21 cellular contexts compared by ENCODE assay signal in the genomic region with DNA sequence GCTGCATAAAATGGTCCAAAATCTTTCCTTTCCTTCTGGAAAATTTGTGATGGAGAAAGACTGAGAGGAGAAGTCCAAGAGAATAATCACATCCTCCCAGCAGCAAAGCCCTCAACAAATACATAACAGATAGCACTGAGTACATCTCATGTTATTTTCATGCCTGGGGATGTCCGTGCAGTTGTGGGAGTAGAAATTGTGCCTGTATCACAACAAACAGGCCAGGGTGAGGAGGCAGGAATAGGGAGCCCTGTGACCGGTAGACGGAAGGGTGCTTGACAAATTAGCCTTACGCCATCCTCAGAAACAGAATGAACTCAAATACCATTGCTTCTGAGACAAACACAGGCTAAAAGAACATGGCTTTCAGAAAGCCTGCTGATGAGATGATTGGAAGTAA.
DNase-seq lines count a peak whose midpoint lies in the region; ATAC-seq and TF ChIP-seq lines count a peak whose summit lies in the region.
"Had no signal": no experiment of that assay in that cellular context is flagged by ENCODE, and none has a peak within 500 bp of the region (broad histone marks: within the 10 kb centered on the region; RNA-seq: fewer than 3 reads in every experiment).

No MANE protein-coding gene starts in this region.

- intact Hi-C loops in mammary epithelial cell (cut with micrococcal nuclease), result no loop called here
- intact Hi-C loops in MCF 10A (cut with micrococcal nuclease), result no loop called here
- intact Hi-C loops in adrenal gland (cut with DNase I), result no loop called here
- intact Hi-C loops in testis (cut with DNase I; ENCODE audit: low total_unique reads), result no loop called here

- WGBS in mammary epithelial cell (ENCODE audit: low coverage, missing lambda C conversion rate), result 70% methylated on average over 4 of the region's 4 CpGs
- WGBS in adrenal gland, 4 donors, result 89 to 99% (median 91%) methylated on average over 4 of the region's 4 CpGs
- 88 to 91% methylated on average over 4 of the region's 4 CpGs for WGBS in testis, 2 donors

- H4K20me1 ChIP-seq in mammary epithelial cell (ENCODE audit: insufficient read depth, low read length), result no peaks in the 10 kb centered on the region

- H3K27ac Mint-ChIP-seq in MCF 10A (ENCODE audit: low read depth, unreplicated experiment), result no peak overlapping the region
- H3K27ac Mint-ChIP-seq: H9 had no signal

- no peak for ATAC-seq in thoracic aorta (ENCODE audit: insufficient number of reproducible peaks, low FRiP score, low read depth)

- CTCF ChIA-PET in mammary epithelial cell (lab: Charles Lee; ENCODE audit: low non-redundant PET), result no interaction called here
- CTCF ChIA-PET in MCF 10A (lab: Yijun Ruan, JAX), result interaction anchor here (0.7 kb wide), 1 partner anchor 96 kb away, joined by 3 read pairs; no protein-coding TSS in a partner anchor

- H3K27me3 Mint-ChIP-seq in MCF 10A (ENCODE audit: insufficient read depth, unreplicated experiment), result peaks cover 27% of the 10 kb centered on the region

- H3K79me2 ChIP-seq in mammary epithelial cell (ENCODE audit: insufficient read depth, low read length), result no peaks in the 10 kb centered on the region

- H3K9ac ChIP-seq in mammary epithelial cell (ENCODE audit: insufficient read depth, low read length), result no peak overlapping the region

- dilution Hi-C loops in mammary epithelial cell (cut with HindIII; ENCODE audit: low sequenced_read_pairs), result no loop called here

- H3K4me1 ChIP-seq in mammary epithelial cell (ENCODE audit: insufficient read depth, low read length), result peaks cover 12% of the 10 kb centered on the region
- peaks cover 7 to 20% of the 10 kb centered on the region in 2 donors for H3K4me1 ChIP-seq in adrenal gland (replicated peaks in 1 of 2)
- H3K4me1 ChIP-seq in thoracic aorta (ENCODE audit: control insufficient read depth in 1 of 2, low read depth in 2 of 2), result peaks cover 13 to 46% of the 10 kb centered on the region in 2 donors
- H3K4me1 ChIP-seq in testis, result peaks cover 10% of the 10 kb centered on the region

- H3K4me3 Mint-ChIP-seq in MCF 10A (ENCODE audit: unreplicated experiment), result no peak overlapping the region
- H3K4me3 Mint-ChIP-seq: CD14-positive monocyte, H9, IgD-negative memory B cell had no signal

- H3K27ac ChIP-seq in mammary epithelial cell (ENCODE audit: insufficient read depth, low read depth, low read length), result peak overlapping the region; percentile 15
- H3K27ac ChIP-seq in adrenal gland, result peak overlapping the region in 3 of 5 donors; percentile 17 to 71 (median 31)
- peak overlapping the region; percentile 66 to 67 for H3K27ac ChIP-seq in coronary artery
- peak overlapping the region; percentile 36 to 42 for H3K27ac ChIP-seq in thoracic aorta
- peak overlapping the region in 1 of 2 donors; percentile 52 for H3K27ac ChIP-seq in testis

- no peaks in the 10 kb centered on the region for H3K9me3 Mint-ChIP-seq in MCF 10A (ENCODE audit: unreplicated experiment)
- H3K9me3 Mint-ChIP-seq: H9 had no signal

- H3K9me3 ChIP-seq in mammary epithelial cell (replicated peaks; ENCODE audit: insufficient read depth, low read length) (no peaks in the 10 kb centered on the region), adrenal gland (replicated peaks in 1 of 3) (no peaks in the 10 kb centered on the region), thoracic aorta (no peaks in the 10 kb centered on the region), testis (no peaks in the 10 kb centered on the region)
- H3K9me3 ChIP-seq: MG63, SJCRH30 had no signal

- H3K27me3 ChIP-seq in mammary epithelial cell (ENCODE audit: insufficient read depth, low read length), result no peaks in the 10 kb centered on the region
- H3K27me3 ChIP-seq in adrenal gland, result no peaks in the 10 kb centered on the region
- no peaks in the 10 kb centered on the region for H3K27me3 ChIP-seq in thoracic aorta (replicated peaks; ENCODE audit: insufficient read depth)
- no peaks in the 10 kb centered on the region for H3K27me3 ChIP-seq in testis
- H3K27me3 ChIP-seq: SJCRH30 had no signal

- TF ChIP-seq POLR2A in adrenal gland (IDR thresholded peaks at IDR 0.05) (no peak), testis (IDR thresholded peaks at IDR 0.05) (no peak)

- POLR2A ChIA-PET in MCF 10A (lab: Yijun Ruan, JAX), result no interaction called here

- H2AFZ ChIP-seq in mammary epithelial cell (ENCODE audit: low read depth, low read length), result peak overlapping the region; percentile 52

- no peaks in the 10 kb centered on the region for H3K36me3 ChIP-seq in mammary epithelial cell (ENCODE audit: insufficient read depth, low read length)
- no peaks in the 10 kb centered on the region for H3K36me3 ChIP-seq in adrenal gland (replicated peaks in 1 of 2)
- H3K36me3 ChIP-seq in thoracic aorta, result peaks cover 30% of the 10 kb centered on the region
- H3K36me3 ChIP-seq in testis (ENCODE audit: low read depth, missing control alignments), result no peaks in the 10 kb centered on the region
- H3K36me3 ChIP-seq: MG63, SJCRH30 had no signal

- in situ Hi-C loops in mammary epithelial cell (cut with MboI; ENCODE audit: low sequenced_read_pairs in 2 of 2), result no loop called here

- H3K4me3 ChIP-seq in mammary epithelial cell (replicated peaks in 1 of 3; ENCODE audit: insufficient read depth in 1 of 3, low read depth in 2 of 3, low read length in 3 of 3), result no peak overlapping the region
- no peak overlapping the region for H3K4me3 ChIP-seq in adrenal gland
- H3K4me3 ChIP-seq in coronary artery, result no peak overlapping the region
- no peak overlapping the region for H3K4me3 ChIP-seq in thoracic aorta
- H3K4me3 ChIP-seq in testis, result no peak overlapping the region
- H3K4me3 ChIP-seq: MG63, SJCRH30 had no signal

- TF ChIP-seq CTCF in mammary epithelial cell (conservative IDR thresholded peaks at IDR 0.05 in 1 of 2, IDR thresholded peaks at IDR 0.05 in 1 of 2; ENCODE audit: extremely low read depth in 1 of 2, insufficient read depth in 1 of 2, low read depth in 1 of 2, low read length in 2 of 2) (no peak), MCF 10A (IDR thresholded peaks at IDR 0.05; ENCODE audit: unreplicated experiment) (no peak), adrenal gland (IDR thresholded peaks at IDR 0.05) (no peak), coronary artery (IDR thresholded peaks at IDR 0.05) (no peak), thoracic aorta (IDR thresholded peaks at IDR 0.05) (no peak), testis (IDR thresholded peaks at IDR 0.05) (no peak)

- H3K36me3 Mint-ChIP-seq in MCF 10A (ENCODE audit: insufficient read depth, unreplicated experiment), result no peaks in the 10 kb centered on the region
- H3K36me3 Mint-ChIP-seq: CD14-positive monocyte, IgD-negative memory B cell had no signal

- H3K4me1 Mint-ChIP-seq in MCF 10A (ENCODE audit: insufficient read depth, unreplicated experiment), result no peaks in the 10 kb centered on the region
- H3K4me1 Mint-ChIP-seq: CD14-positive monocyte, IgD-negative memory B cell had no signal

- peak overlapping the region; percentile 15 for H3K4me2 ChIP-seq in mammary epithelial cell (ENCODE audit: insufficient read depth, low read depth, low read length)

- BruUV-seq in mammary epithelial cell (replicated peaks; lab: Mats Ljungman, UMichigan), result no TSS peak
- BruUV-seq in MCF 10A (replicated peaks; lab: Mats Ljungman, UMichigan), result no TSS peak

- DNase-seq in mammary epithelial cell (peak; percentile 72), MCF 10A (ENCODE audit: unreplicated experiment) (no peak), adrenal gland (no peak), coronary artery (ENCODE audit: low spot score) (no peak), thoracic aorta (ENCODE audit: low spot score) (no peak), cerebellar cortex (ENCODE audit: low spot score) (no peak), SW480 (ENCODE audit: low spot score) (no peak), testis (no peak)
- DNase-seq: 8988T, DMS79 treated with DMSO at 0.1 percent for 48 hours, H9, Karpas-422, MG63, NCI-H1048, NCI-H1436, NCI-H1930, NCI-H446, NCI-H774 had no signal
